ENCODE assay signal across 1 cellular context in the genomic region with DNA sequence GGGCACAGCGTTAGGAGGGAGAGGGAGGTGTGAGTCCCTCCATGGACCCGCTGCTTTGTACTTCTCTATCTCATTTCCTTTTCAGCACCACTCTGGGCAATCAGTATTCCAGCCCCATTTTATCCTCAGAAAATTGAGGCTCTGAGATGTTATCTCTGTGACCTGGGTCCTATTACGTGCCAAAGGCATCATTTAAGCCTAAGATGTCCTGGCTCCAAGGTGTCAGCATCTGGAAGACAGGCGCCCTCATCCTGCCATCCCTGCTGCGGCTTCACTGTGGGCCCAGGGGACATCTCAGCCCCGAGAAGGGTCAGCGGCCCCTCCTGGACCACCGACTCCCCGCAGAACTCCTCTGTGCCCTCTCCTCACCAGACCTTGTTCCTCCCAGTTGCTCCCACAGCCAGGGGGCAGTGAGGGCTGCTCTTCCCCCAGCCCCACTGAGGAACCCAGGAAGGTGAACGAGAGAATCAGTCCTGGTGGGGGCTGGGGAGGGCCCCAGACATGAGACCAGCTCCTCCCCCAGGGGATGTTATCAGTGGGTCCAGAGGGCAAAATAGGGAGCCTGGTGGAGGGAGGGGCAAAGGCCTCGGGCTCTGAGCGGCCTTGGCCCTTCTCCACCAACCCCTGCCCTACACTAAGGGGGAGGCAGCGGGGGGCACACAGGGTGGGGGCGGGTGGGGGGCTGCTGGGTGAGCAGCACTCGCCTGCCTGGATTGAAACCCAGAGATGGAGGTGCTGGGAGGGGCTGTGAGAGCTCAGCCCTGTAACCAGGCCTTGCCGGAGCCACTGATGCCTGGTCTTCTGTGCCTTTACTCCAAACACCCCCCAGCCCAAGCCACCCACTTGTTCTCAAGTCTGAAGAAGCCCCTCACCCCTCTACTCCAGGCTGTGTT.
TF ChIP-seq lines count a peak whose summit lies in the region.

No MANE protein-coding gene starts in this region.

TF ChIP-seq in HepG2, 621 proteins besides CTCF, POLR2A, EP300 and RAD21 (continues in another document):
- TF ChIP-seq KLF6 (CRISPR knock-in tag; IDR thresholded peaks at IDR 0.05), result no peak; the same call in 1 of the 2 replicates
- no peak; the same call in 1 of the 2 replicates for TF ChIP-seq SMC3 (IDR thresholded peaks at IDR 0.05; ENCODE audit: low read length)
- no peak for TF ChIP-seq ZNF484 (CRISPR knock-in tag; IDR thresholded peaks at IDR 0.05; ENCODE audit: borderline replicate concordance, low read depth)
- TF ChIP-seq IKZF1 (IDR thresholded peaks at IDR 0.05), result no peak
- no peak for TF ChIP-seq ZFP36 (IDR thresholded peaks at IDR 0.05; ENCODE audit: borderline replicate concordance, low read depth, low read length, partially characterized antibody)
- TF ChIP-seq TAF1 (CRISPR knock-in tag; IDR thresholded peaks at IDR 0.05), result peak; percentile 15; the same call in 1 of the 2 replicates
- TF ChIP-seq ZNF792 (CRISPR knock-in tag; IDR thresholded peaks at IDR 0.05), result peak; percentile 55; the same call in 1 of the 2 replicates
- TF ChIP-seq, protein P1, sequence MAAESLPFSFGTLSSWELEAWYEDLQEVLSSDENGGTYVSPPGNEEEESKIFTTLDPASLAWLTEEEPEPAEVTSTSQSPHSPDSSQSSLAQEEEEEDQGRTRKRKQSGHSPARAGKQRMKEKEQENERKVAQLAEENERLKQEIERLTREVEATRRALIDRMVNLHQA (CRISPR knock-in tag; IDR thresholded peaks at IDR 0.05), result no peak
- peak; percentile 76; the same call in 1 of the 2 replicates for TF ChIP-seq HMG20B (CRISPR knock-in tag; conservative IDR thresholded peaks at IDR 0.05)
- peak; percentile 67; the same call in 1 of the 2 replicates for TF ChIP-seq ZSCAN9 (CRISPR knock-in tag; IDR thresholded peaks at IDR 0.05; ENCODE audit: borderline replicate concordance)
- TF ChIP-seq ZNF724P (CRISPR knock-in tag; IDR thresholded peaks at IDR 0.05; ENCODE audit: borderline replicate concordance), result no peak
- TF ChIP-seq GATAD2A (CRISPR knock-in tag; IDR thresholded peaks at IDR 0.05), result peak; percentile 86
- peak; percentile 79 for TF ChIP-seq PRPF4 (IDR thresholded peaks at IDR 0.05; ENCODE audit: low read depth, low read length, poor library complexity, severe bottlenecking)
- TF ChIP-seq EEA1 (CRISPR knock-in tag; IDR thresholded peaks at IDR 0.05; ENCODE audit: borderline replicate concordance), result no peak
- TF ChIP-seq KAT7 (CRISPR knock-in tag; IDR thresholded peaks at IDR 0.05; ENCODE audit: borderline replicate concordance), result no peak
- no peak for TF ChIP-seq MATR3 (CRISPR knock-in tag; IDR thresholded peaks at IDR 0.05)
- TF ChIP-seq, protein P2, sequence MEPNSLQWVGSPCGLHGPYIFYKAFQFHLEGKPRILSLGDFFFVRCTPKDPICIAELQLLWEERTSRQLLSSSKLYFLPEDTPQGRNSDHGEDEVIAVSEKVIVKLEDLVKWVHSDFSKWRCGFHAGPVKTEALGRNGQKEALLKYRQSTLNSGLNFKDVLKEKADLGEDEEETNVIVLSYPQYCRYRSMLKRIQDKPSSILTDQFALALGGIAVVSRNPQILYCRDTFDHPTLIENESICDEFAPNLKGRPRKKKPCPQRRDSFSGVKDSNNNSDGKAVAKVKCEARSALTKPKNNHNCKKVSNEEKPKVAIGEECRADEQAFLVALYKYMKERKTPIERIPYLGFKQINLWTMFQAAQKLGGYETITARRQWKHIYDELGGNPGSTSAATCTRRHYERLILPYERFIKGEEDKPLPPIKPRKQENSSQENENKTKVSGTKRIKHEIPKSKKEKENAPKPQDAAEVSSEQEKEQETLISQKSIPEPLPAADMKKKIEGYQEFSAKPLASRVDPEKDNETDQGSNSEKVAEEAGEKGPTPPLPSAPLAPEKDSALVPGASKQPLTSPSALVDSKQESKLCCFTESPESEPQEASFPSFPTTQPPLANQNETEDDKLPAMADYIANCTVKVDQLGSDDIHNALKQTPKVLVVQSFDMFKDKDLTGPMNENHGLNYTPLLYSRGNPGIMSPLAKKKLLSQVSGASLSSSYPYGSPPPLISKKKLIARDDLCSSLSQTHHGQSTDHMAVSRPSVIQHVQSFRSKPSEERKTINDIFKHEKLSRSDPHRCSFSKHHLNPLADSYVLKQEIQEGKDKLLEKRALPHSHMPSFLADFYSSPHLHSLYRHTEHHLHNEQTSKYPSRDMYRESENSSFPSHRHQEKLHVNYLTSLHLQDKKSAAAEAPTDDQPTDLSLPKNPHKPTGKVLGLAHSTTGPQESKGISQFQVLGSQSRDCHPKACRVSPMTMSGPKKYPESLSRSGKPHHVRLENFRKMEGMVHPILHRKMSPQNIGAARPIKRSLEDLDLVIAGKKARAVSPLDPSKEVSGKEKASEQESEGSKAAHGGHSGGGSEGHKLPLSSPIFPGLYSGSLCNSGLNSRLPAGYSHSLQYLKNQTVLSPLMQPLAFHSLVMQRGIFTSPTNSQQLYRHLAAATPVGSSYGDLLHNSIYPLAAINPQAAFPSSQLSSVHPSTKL (CRISPR knock-in tag; IDR thresholded peaks at IDR 0.05), result peak; percentile 74
- TF ChIP-seq MEIS1 (CRISPR knock-in tag; IDR thresholded peaks at IDR 0.05; ENCODE audit: borderline replicate concordance), result no peak; the same call in 1 of the 2 replicates
- TF ChIP-seq, protein P3, sequence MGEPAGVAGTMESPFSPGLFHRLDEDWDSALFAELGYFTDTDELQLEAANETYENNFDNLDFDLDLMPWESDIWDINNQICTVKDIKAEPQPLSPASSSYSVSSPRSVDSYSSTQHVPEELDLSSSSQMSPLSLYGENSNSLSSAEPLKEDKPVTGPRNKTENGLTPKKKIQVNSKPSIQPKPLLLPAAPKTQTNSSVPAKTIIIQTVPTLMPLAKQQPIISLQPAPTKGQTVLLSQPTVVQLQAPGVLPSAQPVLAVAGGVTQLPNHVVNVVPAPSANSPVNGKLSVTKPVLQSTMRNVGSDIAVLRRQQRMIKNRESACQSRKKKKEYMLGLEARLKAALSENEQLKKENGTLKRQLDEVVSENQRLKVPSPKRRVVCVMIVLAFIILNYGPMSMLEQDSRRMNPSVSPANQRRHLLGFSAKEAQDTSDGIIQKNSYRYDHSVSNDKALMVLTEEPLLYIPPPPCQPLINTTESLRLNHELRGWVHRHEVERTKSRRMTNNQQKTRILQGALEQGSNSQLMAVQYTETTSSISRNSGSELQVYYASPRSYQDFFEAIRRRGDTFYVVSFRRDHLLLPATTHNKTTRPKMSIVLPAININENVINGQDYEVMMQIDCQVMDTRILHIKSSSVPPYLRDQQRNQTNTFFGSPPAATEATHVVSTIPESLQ (CRISPR knock-in tag; conservative IDR thresholded peaks at IDR 0.05), result no peak
- peak; percentile 77 for TF ChIP-seq ZBTB38 (CRISPR knock-in tag; IDR thresholded peaks at IDR 0.05)
- TF ChIP-seq, protein P4, sequence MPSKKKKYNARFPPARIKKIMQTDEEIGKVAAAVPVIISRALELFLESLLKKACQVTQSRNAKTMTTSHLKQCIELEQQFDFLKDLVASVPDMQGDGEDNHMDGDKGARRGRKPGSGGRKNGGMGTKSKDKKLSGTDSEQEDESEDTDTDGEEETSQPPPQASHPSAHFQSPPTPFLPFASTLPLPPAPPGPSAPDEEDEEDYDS (CRISPR knock-in tag; IDR thresholded peaks at IDR 0.05), result peak; percentile 66; the same call in 1 of the 2 replicates
- TF ChIP-seq, protein P5, sequence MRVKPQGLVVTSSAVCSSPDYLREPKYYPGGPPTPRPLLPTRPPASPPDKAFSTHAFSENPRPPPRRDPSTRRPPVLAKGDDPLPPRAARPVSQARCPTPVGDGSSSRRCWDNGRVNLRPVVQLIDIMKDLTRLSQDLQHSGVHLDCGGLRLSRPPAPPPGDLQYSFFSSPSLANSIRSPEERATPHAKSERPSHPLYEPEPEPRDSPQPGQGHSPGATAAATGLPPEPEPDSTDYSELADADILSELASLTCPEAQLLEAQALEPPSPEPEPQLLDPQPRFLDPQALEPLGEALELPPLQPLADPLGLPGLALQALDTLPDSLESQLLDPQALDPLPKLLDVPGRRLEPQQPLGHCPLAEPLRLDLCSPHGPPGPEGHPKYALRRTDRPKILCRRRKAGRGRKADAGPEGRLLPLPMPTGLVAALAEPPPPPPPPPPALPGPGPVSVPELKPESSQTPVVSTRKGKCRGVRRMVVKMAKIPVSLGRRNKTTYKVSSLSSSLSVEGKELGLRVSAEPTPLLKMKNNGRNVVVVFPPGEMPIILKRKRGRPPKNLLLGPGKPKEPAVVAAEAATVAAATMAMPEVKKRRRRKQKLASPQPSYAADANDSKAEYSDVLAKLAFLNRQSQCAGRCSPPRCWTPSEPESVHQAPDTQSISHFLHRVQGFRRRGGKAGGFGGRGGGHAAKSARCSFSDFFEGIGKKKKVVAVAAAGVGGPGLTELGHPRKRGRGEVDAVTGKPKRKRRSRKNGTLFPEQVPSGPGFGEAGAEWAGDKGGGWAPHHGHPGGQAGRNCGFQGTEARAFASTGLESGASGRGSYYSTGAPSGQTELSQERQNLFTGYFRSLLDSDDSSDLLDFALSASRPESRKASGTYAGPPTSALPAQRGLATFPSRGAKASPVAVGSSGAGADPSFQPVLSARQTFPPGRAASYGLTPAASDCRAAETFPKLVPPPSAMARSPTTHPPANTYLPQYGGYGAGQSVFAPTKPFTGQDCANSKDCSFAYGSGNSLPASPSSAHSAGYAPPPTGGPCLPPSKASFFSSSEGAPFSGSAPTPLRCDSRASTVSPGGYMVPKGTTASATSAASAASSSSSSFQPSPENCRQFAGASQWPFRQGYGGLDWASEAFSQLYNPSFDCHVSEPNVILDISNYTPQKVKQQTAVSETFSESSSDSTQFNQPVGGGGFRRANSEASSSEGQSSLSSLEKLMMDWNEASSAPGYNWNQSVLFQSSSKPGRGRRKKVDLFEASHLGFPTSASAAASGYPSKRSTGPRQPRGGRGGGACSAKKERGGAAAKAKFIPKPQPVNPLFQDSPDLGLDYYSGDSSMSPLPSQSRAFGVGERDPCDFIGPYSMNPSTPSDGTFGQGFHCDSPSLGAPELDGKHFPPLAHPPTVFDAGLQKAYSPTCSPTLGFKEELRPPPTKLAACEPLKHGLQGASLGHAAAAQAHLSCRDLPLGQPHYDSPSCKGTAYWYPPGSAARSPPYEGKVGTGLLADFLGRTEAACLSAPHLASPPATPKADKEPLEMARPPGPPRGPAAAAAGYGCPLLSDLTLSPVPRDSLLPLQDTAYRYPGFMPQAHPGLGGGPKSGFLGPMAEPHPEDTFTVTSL (CRISPR knock-in tag; IDR thresholded peaks at IDR 0.05; ENCODE audit: borderline replicate concordance), result peak; percentile 78; the same call in 1 of the 2 replicates
- TF ChIP-seq, protein P6, sequence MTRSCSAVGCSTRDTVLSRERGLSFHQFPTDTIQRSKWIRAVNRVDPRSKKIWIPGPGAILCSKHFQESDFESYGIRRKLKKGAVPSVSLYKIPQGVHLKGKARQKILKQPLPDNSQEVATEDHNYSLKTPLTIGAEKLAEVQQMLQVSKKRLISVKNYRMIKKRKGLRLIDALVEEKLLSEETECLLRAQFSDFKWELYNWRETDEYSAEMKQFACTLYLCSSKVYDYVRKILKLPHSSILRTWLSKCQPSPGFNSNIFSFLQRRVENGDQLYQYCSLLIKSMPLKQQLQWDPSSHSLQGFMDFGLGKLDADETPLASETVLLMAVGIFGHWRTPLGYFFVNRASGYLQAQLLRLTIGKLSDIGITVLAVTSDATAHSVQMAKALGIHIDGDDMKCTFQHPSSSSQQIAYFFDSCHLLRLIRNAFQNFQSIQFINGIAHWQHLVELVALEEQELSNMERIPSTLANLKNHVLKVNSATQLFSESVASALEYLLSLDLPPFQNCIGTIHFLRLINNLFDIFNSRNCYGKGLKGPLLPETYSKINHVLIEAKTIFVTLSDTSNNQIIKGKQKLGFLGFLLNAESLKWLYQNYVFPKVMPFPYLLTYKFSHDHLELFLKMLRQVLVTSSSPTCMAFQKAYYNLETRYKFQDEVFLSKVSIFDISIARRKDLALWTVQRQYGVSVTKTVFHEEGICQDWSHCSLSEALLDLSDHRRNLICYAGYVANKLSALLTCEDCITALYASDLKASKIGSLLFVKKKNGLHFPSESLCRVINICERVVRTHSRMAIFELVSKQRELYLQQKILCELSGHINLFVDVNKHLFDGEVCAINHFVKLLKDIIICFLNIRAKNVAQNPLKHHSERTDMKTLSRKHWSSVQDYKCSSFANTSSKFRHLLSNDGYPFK (CRISPR knock-in tag; IDR thresholded peaks at IDR 0.05; ENCODE audit: borderline replicate concordance), result 0 out of 2 replicates have a peak, but pooled peaks have one; percentile 31
